ENCODE assay signal across 8 cellular contexts in genomic region chrX:154371771-154372300, GRCh38. TPM values are rescaled to one million over a fixed set of nuclear protein-coding genes. Genes with fewer than 3 reads are reported as not detected.
A peak's percentile ranks its signal among the peaks of the same experiment; 100 is the strongest.
DNase-seq lines count a peak whose midpoint lies in the region; ATAC-seq, FAIRE-seq and TF ChIP-seq lines count a peak whose summit lies in the region.

No MANE protein-coding gene starts in this region.

- peaks cover 40% of the 10 kb centered on the region for H3K4me1 ChIP-seq in keratinocyte (ENCODE audit: control insufficient read depth, extremely low read depth, insufficient read depth, low read length)
- peaks cover 0 to 39% (median 20%) of the 10 kb centered on the region in 4 donors for H3K4me1 ChIP-seq in tibial artery

- ATAC-seq in GM21528 (IDR thresholded peaks at IDR 0.05; ENCODE audit: low FRiP score, unreplicated experiment): peak; percentile 6
- ATAC-seq in HG03432 (IDR thresholded peaks at IDR 0.05; ENCODE audit: unreplicated experiment): no peak

- H3K27me3 ChIP-seq in keratinocyte (ENCODE audit: control insufficient read depth, extremely low read depth, insufficient read depth, low read length) (no peaks in the 10 kb centered on the region), tibial artery (no peaks in the 10 kb centered on the region)

- H3K79me2 ChIP-seq in keratinocyte (ENCODE audit: control insufficient read depth, insufficient read depth, low read length): peaks cover 35% of the 10 kb centered on the region

- H3K27ac ChIP-seq in 22Rv1 (peak overlapping the region; percentile 87), keratinocyte (ENCODE audit: control insufficient read depth, insufficient read depth, low read length) (peak overlapping the region; percentile 20), tibial artery (peak overlapping the region; percentile 96 to 98)

- FAIRE-seq in keratinocyte (lab: Jason Lieb, UNC): no peak

- peak overlapping the region; percentile 62 for H3K4me2 ChIP-seq in keratinocyte (ENCODE audit: control insufficient read depth, extremely low read depth, insufficient read depth, low read depth, low read length)

- no peak overlapping the region for H2AFZ ChIP-seq in keratinocyte (ENCODE audit: control insufficient read depth, low read length)

- H4K20me1 ChIP-seq in keratinocyte (ENCODE audit: control insufficient read depth, extremely low read depth, insufficient read depth, low read length): peaks cover under 1% of the 10 kb centered on the region

- DNase-seq in keratinocyte (ENCODE audit: low read depth, low spot score) (no peak), tibial artery (no peak), NK-92 (lab: John Stamatoyannopoulos, UW; ENCODE audit: unreplicated experiment) (no peak), DMS79 (lab: John Stamatoyannopoulos, UW) (no peak)

- dilution Hi-C loops in keratinocyte (cut with MboI; ENCODE audit: extremely low pct_ligation_motif_present, low sequenced_read_pairs): no loop called here

- no peak for TF ChIP-seq CTCF in 22Rv1 (IDR thresholded peaks at IDR 0.05)
- no peak for TF ChIP-seq CTCF in WI38 (IDR thresholded peaks at IDR 0.05; ENCODE audit: low read depth, low read length)
- TF ChIP-seq CTCF in keratinocyte (optimal IDR thresholded peaks at IDR 0.05 in 1 of 3, IDR thresholded peaks at IDR 0.05 in 1 of 3, conservative IDR thresholded peaks at IDR 0.05 in 1 of 3; ENCODE audit: extremely low read depth in 1 of 3, insufficient read depth in 2 of 3, low read length in 3 of 3): no peak
- TF ChIP-seq CTCF in tibial artery (IDR thresholded peaks at IDR 0.05): no peak

- peaks cover 5 to 6% of the 10 kb centered on the region in 2 experiments for H3K36me3 ChIP-seq in keratinocyte (ENCODE audit: control insufficient read depth in 2 of 2, extremely low read depth in 1 of 2, insufficient read depth in 2 of 2, low read length in 2 of 2)
- peaks cover 29 to 41% (median 30%) of the 10 kb centered on the region in 3 donors for H3K36me3 ChIP-seq in tibial artery

- intact Hi-C loops in tibial artery (cut with DNase I; ENCODE audit: low total_unique reads): no loop called here

- H3K4me3 ChIP-seq in WI38 (ENCODE audit: low read depth, low read length): peak overlapping the region; percentile 74
- peak overlapping the region; percentile 45 to 68 (median 57) for H3K4me3 ChIP-seq in keratinocyte (ENCODE audit: control insufficient read depth in 2 of 3, extremely low read depth in 1 of 3, insufficient read depth in 2 of 3, low read depth in 1 of 3, low read length in 3 of 3)
- peak overlapping the region; percentile 78 to 85 for H3K4me3 ChIP-seq in tibial artery

- H3K9me3 ChIP-seq in keratinocyte (ENCODE audit: control insufficient read depth, low read depth, low read length) (peaks cover 2% of the 10 kb centered on the region), tibial artery (no peaks in the 10 kb centered on the region)

- no peaks in the 10 kb centered on the region for H3K9me1 ChIP-seq in keratinocyte (ENCODE audit: control insufficient read depth, extremely low read depth, insufficient read depth, low read length)

- peak overlapping the region; percentile 44 for H3K9ac ChIP-seq in keratinocyte (ENCODE audit: control insufficient read depth, extremely low read depth, insufficient read depth, low read length)

RNA-seq across cellular contexts. Expression of gene FLNA, which starts 2.6 kb away (rescaled TPM):
- polyA plus RNA-seq in keratinocyte: 245 to 536 TPM (median 343 TPM) in 3 replicates
- polyA plus RNA-seq in keratinocyte (2011; ENCODE audit: low read depth): 485 TPM
- polyA plus RNA-seq in keratinocyte (2011; cell fraction: cytosol; rRNA removed): 280 and 468 TPM in 2 replicates
- polyA plus RNA-seq in keratinocyte (2011; cell fraction: nucleus; rRNA removed): 1,141 and 1,630 TPM in 2 replicates
- polyA plus RNA-seq in keratinocyte (2012; ENCODE audit: low replicate concordance): 394 and 1,275 TPM in 2 replicates
- 1,978 to 4,803 TPM (median 1,982 TPM) in 3 replicates for polyA minus RNA-seq in keratinocyte
- polyA minus RNA-seq in keratinocyte (2011; cell fraction: cytosol; rRNA and poly(A)+ RNA removed): 2,589 TPM
- polyA minus RNA-seq in keratinocyte (2011; cell fraction: nucleus; rRNA and poly(A)+ RNA removed): 2,257 and 2,338 TPM in 2 replicates

RNA-seq across cellular contexts. Expression of gene EMD, which starts 7.3 kb away (rescaled TPM):
- 32.7 to 65.5 TPM (median 36.9 TPM) in 3 replicates for polyA plus RNA-seq in keratinocyte
- 79.2 TPM for polyA plus RNA-seq in keratinocyte (2011; ENCODE audit: low read depth)
- polyA plus RNA-seq in keratinocyte (2011; cell fraction: cytosol; rRNA removed): 47.2 and 58.9 TPM in 2 replicates
- 33.4 and 47.2 TPM in 2 replicates for polyA plus RNA-seq in keratinocyte (2011; cell fraction: nucleus; rRNA removed)
- 56.8 and 66.0 TPM in 2 replicates for polyA plus RNA-seq in keratinocyte (2012; ENCODE audit: low replicate concordance)
- 34.3 to 75.7 TPM (median 42.5 TPM) in 3 replicates for polyA minus RNA-seq in keratinocyte
- polyA minus RNA-seq in keratinocyte (2011; cell fraction: cytosol; rRNA and poly(A)+ RNA removed): 49.1 TPM
- 7.7 and 12.9 TPM in 2 replicates for polyA minus RNA-seq in keratinocyte (2011; cell fraction: nucleus; rRNA and poly(A)+ RNA removed)

RNA-seq across cellular contexts. Expression of gene RPL10, which starts 26.3 kb away (rescaled TPM):
- 2,926 to 3,552 TPM (median 3,414 TPM) in 3 replicates for polyA plus RNA-seq in keratinocyte
- 352 TPM for polyA plus RNA-seq in keratinocyte (2011; ENCODE audit: low read depth)
- 2,144 and 3,499 TPM in 2 replicates for polyA plus RNA-seq in keratinocyte (2011; cell fraction: cytosol; rRNA removed)
- polyA plus RNA-seq in keratinocyte (2011; cell fraction: nucleus; rRNA removed): 867 and 1,022 TPM in 2 replicates
- 3,096 and 4,173 TPM in 2 replicates for polyA plus RNA-seq in keratinocyte (2012; ENCODE audit: low replicate concordance)
- polyA minus RNA-seq in keratinocyte: 1,111 to 1,756 TPM (median 1,179 TPM) in 3 replicates
- polyA minus RNA-seq in keratinocyte (2011; cell fraction: cytosol; rRNA and poly(A)+ RNA removed): 1,700 TPM
- 302 and 306 TPM in 2 replicates for polyA minus RNA-seq in keratinocyte (2011; cell fraction: nucleus; rRNA and poly(A)+ RNA removed)

RNA-seq across cellular contexts. Expression of gene DNASE1L1, which starts 37.2 kb away (rescaled TPM):
- 16.7 to 37.6 TPM (median 17.1 TPM) in 3 replicates for polyA plus RNA-seq in keratinocyte
- polyA plus RNA-seq in keratinocyte (2011; ENCODE audit: low read depth): 3.3 TPM
- 17.5 and 29.0 TPM in 2 replicates for polyA plus RNA-seq in keratinocyte (2011; cell fraction: cytosol; rRNA removed)
- polyA plus RNA-seq in keratinocyte (2011; cell fraction: nucleus; rRNA removed): 26.2 and 31.3 TPM in 2 replicates
- 16.0 and 24.6 TPM in 2 replicates for polyA plus RNA-seq in keratinocyte (2012; ENCODE audit: low replicate concordance)
- 19.7 to 50.7 TPM (median 32.4 TPM) in 3 replicates for polyA minus RNA-seq in keratinocyte
- polyA minus RNA-seq in keratinocyte (2011; cell fraction: cytosol; rRNA and poly(A)+ RNA removed): 21.1 TPM
- 15.4 and 18.8 TPM in 2 replicates for polyA minus RNA-seq in keratinocyte (2011; cell fraction: nucleus; rRNA and poly(A)+ RNA removed)

RNA-seq across cellular contexts. Expression of gene TAFAZZIN, which starts 39.5 kb away (rescaled TPM):
- polyA plus RNA-seq in keratinocyte: 16.3 to 20.6 TPM (median 19.9 TPM) in 3 replicates
- 15.0 TPM for polyA plus RNA-seq in keratinocyte (2011; ENCODE audit: low read depth)
- polyA plus RNA-seq in keratinocyte (2011; cell fraction: cytosol; rRNA removed): 8.1 and 12.4 TPM in 2 replicates
- 75.8 and 107 TPM in 2 replicates for polyA plus RNA-seq in keratinocyte (2011; cell fraction: nucleus; rRNA removed)
- polyA plus RNA-seq in keratinocyte (2012; ENCODE audit: low replicate concordance): 17.7 and 25.9 TPM in 2 replicates
- 13.2 to 20.5 TPM (median 19.7 TPM) in 3 replicates for polyA minus RNA-seq in keratinocyte
- 15.3 TPM for polyA minus RNA-seq in keratinocyte (2011; cell fraction: cytosol; rRNA and poly(A)+ RNA removed)
- polyA minus RNA-seq in keratinocyte (2011; cell fraction: nucleus; rRNA and poly(A)+ RNA removed): 21.4 and 26.4 TPM in 2 replicates

Comparison
In these comparisons a context has a peak if more than half of its experiments do, and no peak if none do; other contexts are left out.
1. H3K27ac ChIP-seq: peak in every context shown above with its lines; median percentile 97 in tibial artery; 87 in 22Rv1; 20 in keratinocyte.